24 cellular contexts compared by ENCODE assay signal in genomic region chr11:58813693-58814092, GRCh38. TPM values are rescaled to one million over a fixed set of nuclear protein-coding genes. Genes with fewer than 3 reads are reported as not detected.
"Had no signal": no experiment of that assay in that cellular context is flagged by ENCODE, and none has a peak within 500 bp of the region (broad histone marks: within the 10 kb centered on the region; RNA-seq: fewer than 3 reads in every experiment).

No MANE protein-coding gene starts in this region.

- H3K4me1 ChIP-seq: lower lobe of right lung, tibial artery had no signal

- H3K4me1 Mint-ChIP-seq: activated CD4-positive, alpha-beta T cell treated with anti-CD3 and anti-CD28 coated beads, Interleukin-2, amount 10 ng/mL, durations not matched to agents 7 days and 5 days; activated naive CD4-positive, alpha-beta T cell treated with anti-CD3 and anti-CD28 coated beads, Interleukin-2, amount 50 U/mL, for 24 hours; brain; immature natural killer cell; naive B cell; stimulated activated effector memory CD8-positive, alpha-beta T cell treated with anti-CD3 and anti-CD28 coated beads, Interleukin-12 subunit alpha, Interleukin-12 subunit beta, amount 100 ng/mL, for 72 hours; stimulated activated naive CD8-positive, alpha-beta T cell treated with anti-CD3 and anti-CD28 coated beads, Interleukin-15, amount 100 ng/mL, for 72 hours had no signal

- ATAC-seq: activated CD8-positive, alpha-beta T cell treated with anti-CD3 and anti-CD28 coated beads, Interleukin-2, amount 10 ng/mL, durations not matched to agents 7 days and 5 days; left lobe of liver; lower lobe of right lung; sciatic nerve; stimulated activated effector memory CD8-positive, alpha-beta T cell treated with anti-CD3 and anti-CD28 coated beads, Interleukin-12 subunit alpha, Interleukin-12 subunit beta, amount 100 ng/mL, for 72 hours; stimulated activated naive CD8-positive, alpha-beta T cell treated with anti-CD3 and anti-CD28 coated beads, Interleukin-15, amount 100 ng/mL, for 72 hours had no signal

- H3K27ac ChIP-seq: lower lobe of right lung, tibial artery, WERI-Rb-1 had no signal

- H3K36me3 ChIP-seq: lower lobe of right lung, tibial artery, WERI-Rb-1 had no signal

- H3K27me3 Mint-ChIP-seq: dendritic cell treated with granulocyte-macrophage colony-stimulating factor and Interleukin-4, amounts not matched to agents 40 ng/mL and 50 ng/mL, for 4 days had no signal

- H3K36me3 Mint-ChIP-seq: activated naive CD4-positive, alpha-beta T cell treated with anti-CD3 and anti-CD28 coated beads, Interleukin-2, amount 50 U/mL, for 24 hours; brain; immature natural killer cell; stimulated activated effector memory CD8-positive, alpha-beta T cell treated with anti-CD3 and anti-CD28 coated beads, Interleukin-12 subunit alpha, Interleukin-12 subunit beta, amount 100 ng/mL, for 72 hours had no signal

- H3K27ac Mint-ChIP-seq: activated CD4-positive, alpha-beta T cell treated with anti-CD3 and anti-CD28 coated beads, Interleukin-2, amount 10 ng/mL, durations not matched to agents 7 days and 5 days; activated CD8-positive, alpha-beta T cell treated with anti-CD3 and anti-CD28 coated beads, Interleukin-2, amount 10 ng/mL, durations not matched to agents 7 days and 5 days; activated naive CD4-positive, alpha-beta T cell treated with anti-CD3 and anti-CD28 coated beads, Interleukin-2, amount 50 U/mL, for 24 hours; brain; dendritic cell treated with granulocyte-macrophage colony-stimulating factor and Interleukin-4, amounts not matched to agents 40 ng/mL and 50 ng/mL, for 4 days; immature natural killer cell; naive B cell; stimulated activated effector memory CD8-positive, alpha-beta T cell treated with anti-CD3 and anti-CD28 coated beads, Interleukin-12 subunit alpha, Interleukin-12 subunit beta, amount 100 ng/mL, for 72 hours; stimulated activated naive CD8-positive, alpha-beta T cell treated with anti-CD3 and anti-CD28 coated beads, Interleukin-15, amount 100 ng/mL, for 72 hours had no signal

- DNase-seq: activated CD4-positive, alpha-beta T cell treated with anti-CD3 and anti-CD28 coated beads, Interleukin-2, amount 10 ng/mL, durations not matched to agents 7 days and 5 days; activated CD4-positive, CD25-positive, alpha-beta regulatory T cell treated with anti-CD3 and anti-CD28 coated beads, Interleukin-2, amount 50 U/mL, for 72 hours; activated CD8-positive, alpha-beta T cell treated with anti-CD3 and anti-CD28 coated beads, Interleukin-2, amount 10 ng/mL, durations not matched to agents 7 days and 5 days; activated gamma-delta T cell treated with Interleukin-2 at 50 U/mL for 16 hours; anterior cingulate cortex; effector CD4-positive, alpha-beta T cell; foreskin melanocyte; immature natural killer cell; lower lobe of right lung; naive B cell; occipital lobe; small intestine; stimulated activated CD4-positive, alpha-beta T cell treated with anti-CD3 and anti-CD28 coated beads, Interleukin-2, amount 100 ng/mL, for 24 hours; stimulated activated naive CD8-positive, alpha-beta T cell treated with anti-CD3 and anti-CD28 coated beads, Interleukin-15, amount 100 ng/mL, for 72 hours; tibial artery; WERI-Rb-1 had no signal

- H3K4me3 Mint-ChIP-seq: activated CD4-positive, alpha-beta T cell treated with anti-CD3 and anti-CD28 coated beads, Interleukin-2, amount 10 ng/mL, durations not matched to agents 7 days and 5 days; activated CD8-positive, alpha-beta T cell treated with anti-CD3 and anti-CD28 coated beads, Interleukin-2, amount 10 ng/mL, durations not matched to agents 7 days and 5 days; activated naive CD4-positive, alpha-beta T cell treated with anti-CD3 and anti-CD28 coated beads, Interleukin-2, amount 50 U/mL, for 24 hours; brain; dendritic cell treated with granulocyte-macrophage colony-stimulating factor and Interleukin-4, amounts not matched to agents 40 ng/mL and 50 ng/mL, for 4 days; immature natural killer cell; naive B cell; stimulated activated effector memory CD8-positive, alpha-beta T cell treated with anti-CD3 and anti-CD28 coated beads, Interleukin-12 subunit alpha, Interleukin-12 subunit beta, amount 100 ng/mL, for 72 hours; stimulated activated naive CD8-positive, alpha-beta T cell treated with anti-CD3 and anti-CD28 coated beads, Interleukin-15, amount 100 ng/mL, for 72 hours had no signal

- H3K4me3 ChIP-seq: lower lobe of right lung, tibial artery had no signal

- H3K27me3 ChIP-seq: tibial artery had no signal

RNA-seq across cellular contexts. Expression of gene GLYATL2, which starts 30.8 kb away (rescaled TPM):
- total RNA-seq: activated CD4-positive, alpha-beta T cell treated with anti-CD3 and anti-CD28 coated beads, Interleukin-2, amount 10 ng/mL, durations not matched to agents 7 days and 5 days; activated CD8-positive, alpha-beta T cell treated with anti-CD3 and anti-CD28 coated beads, Interleukin-2, amount 10 ng/mL, durations not matched to agents 7 days and 5 days; left lobe of liver; lower lobe of right lung; mesenteric fat pad had no signal
- polyA plus RNA-seq: immature natural killer cell, neural cell had no signal
